In the genomic region with DNA sequence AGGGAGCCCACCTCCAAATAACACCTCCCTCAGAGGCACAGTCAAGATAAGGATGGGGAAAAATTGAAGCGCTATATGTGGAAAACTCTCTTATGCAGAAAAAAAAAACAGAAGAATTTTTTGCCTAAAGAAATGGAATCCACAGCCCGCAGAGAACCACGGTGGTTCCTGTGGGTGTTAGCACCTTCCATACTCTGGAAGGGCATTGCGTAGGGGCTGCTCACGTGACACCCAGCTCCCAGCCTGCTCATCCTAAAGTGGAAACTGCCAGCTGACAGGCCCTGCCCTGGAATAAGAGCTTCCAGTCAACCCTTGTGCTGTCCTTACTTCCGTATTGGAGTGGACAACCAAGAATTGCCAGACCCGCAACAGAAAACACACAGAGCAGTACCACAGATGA, we compare ENCODE assay signal across 20 cellular contexts.
DNase-seq lines count a peak whose midpoint lies in the region; ATAC-seq, FAIRE-seq and TF ChIP-seq lines count a peak whose summit lies in the region.
"Had no signal": no experiment of that assay in that cellular context is flagged by ENCODE, and none has a peak within 500 bp of the region (broad histone marks: within the 10 kb centered on the region; RNA-seq: fewer than 3 reads in every experiment).

No MANE protein-coding gene starts in this region.

- no peak for TF ChIP-seq EP300 in K562 (IDR thresholded peaks at IDR 0.05; ENCODE audit: low read length)

- H3K9ac ChIP-seq in K562 (ENCODE audit: insufficient read depth in 1 of 2, low read depth in 2 of 2, low read length in 2 of 2): no peak overlapping the region

- peaks cover 20 to 55% of the 10 kb centered on the region in 2 experiments for H3K27me3 ChIP-seq in K562 (ENCODE audit: control insufficient read depth in 2 of 2, insufficient read depth in 2 of 2, low read length in 2 of 2)
- H3K27me3 ChIP-seq: BE2C had no signal

- H3K4me2 ChIP-seq in K562 (ENCODE audit: insufficient read depth, low read length): no peak overlapping the region
- H3K4me2 ChIP-seq: PC-9 had no signal

- no peaks in the 10 kb centered on the region for H3K9me3 ChIP-seq in K562 (replicated peaks; ENCODE audit: control insufficient read depth, insufficient read depth, low read depth, low read length)
- H3K9me3 ChIP-seq: BE2C, SJSA1 had no signal

- no peak overlapping the region for H2AFZ ChIP-seq in K562 (ENCODE audit: low read depth, low read length)
- H2AFZ ChIP-seq: PC-9 had no signal

- H3K4me3 ChIP-seq in K562: no peak overlapping the region
- H3K4me3 ChIP-seq: PC-9, SJSA1 had no signal

- no peak for FAIRE-seq in K562 (lab: Jason Lieb, UNC)
- FAIRE-seq: G401.6, H54 had no signal

- intact Hi-C loops in K562 (cut with micrococcal nuclease): loop anchor here (10.0 kb wide), 1 partner anchor 105 kb away; no protein-coding TSS in a partner anchor

- in situ Hi-C loops in K562 (cut with MboI): loop anchor here (25.0 kb wide), 1 partner anchor 358 kb away; no protein-coding TSS in a partner anchor

- WGBS in K562 (ENCODE audit: insufficient coverage, low coverage, missing lambda C conversion rate): 1% methylated on average over 7 of the region's 7 CpGs

- no peaks in the 10 kb centered on the region; a peak in 2 of 5 replicates for H3K4me1 ChIP-seq in K562 (replicated peaks in 1 of 2; ENCODE audit: control insufficient read depth in 2 of 2, insufficient read depth in 2 of 2, low read length in 2 of 2)
- H3K4me1 ChIP-seq: BE2C, SJSA1 had no signal

- BruUV-seq in K562 (replicated peaks; lab: Mats Ljungman, UMichigan): no TSS peak

- TF ChIP-seq RAD21 in K562 (CRISPR knock-in tag; conservative IDR thresholded peaks at IDR 0.05 in 1 of 2, IDR thresholded peaks at IDR 0.05 in 1 of 2): no peak

- CTCF ChIA-PET in K562 (lab: Yijun Ruan, JAX; ENCODE audit: low intra/inter-chr PET ratio): no interaction called here

- TF ChIP-seq POLR2A in K562 (conservative IDR thresholded peaks at IDR 0.05): no peak

- H3K79me2 ChIP-seq in K562 (ENCODE audit: control insufficient read depth, insufficient read depth, low read length): no peaks in the 10 kb centered on the region

- H4K20me1 ChIP-seq in K562 (replicated peaks; ENCODE audit: control insufficient read depth, insufficient read depth, low read length): no peaks in the 10 kb centered on the region

- H3K36me3 ChIP-seq in K562 (ENCODE audit: control insufficient read depth, insufficient read depth, low read length): no peaks in the 10 kb centered on the region
- H3K36me3 ChIP-seq: BE2C, SJSA1 had no signal

- DNase-seq in DMS53 (lab: John Stamatoyannopoulos, UW) (peak; percentile 26), DMS53 treated with DMSO at 0.1 percent for 48 hours (lab: John Stamatoyannopoulos, UW; ENCODE audit: unreplicated experiment) (no peak), K562 (ENCODE audit: extremely low read depth in 1 of 4, low spot score in 3 of 4) (no peak), islet precursor cell (peak; percentile 20), superior temporal gyrus (ENCODE audit: extremely low spot score) (peak; percentile 45), SIG-M5 treated with dmso at 0.1 percent for 504 hours (lab: John Stamatoyannopoulos, UW; ENCODE audit: unreplicated experiment) (no peak), DMS 273 (lab: John Stamatoyannopoulos, UW; ENCODE audit: unreplicated experiment) (no peak)
- DNase-seq: BE2C; CD4-positive, CD25-positive, alpha-beta regulatory T cell; NCI-H1105 treated with DMSO at 0.1 percent for 48 hours; NCI-H2029; NCI-H446 treated with DMSO at 0.1 percent for 48 hours; NCI-H526; PC-9 had no signal

- H3K9me1 ChIP-seq in K562 (ENCODE audit: control insufficient read depth, insufficient read depth, low read length): no peaks in the 10 kb centered on the region

- H3K27ac ChIP-seq in K562 (ENCODE audit: extremely low read depth, low read depth, low read length): no peak overlapping the region
- H3K27ac ChIP-seq: 22Rv1, HL-60, PC-9, SJSA1 had no signal

- POLR2A ChIA-PET in K562 (lab: Yijun Ruan, JAX): no interaction called here

- ATAC-seq in K562 (no peak), GM19455 (IDR thresholded peaks at IDR 0.05; ENCODE audit: unreplicated experiment) (no peak)

- no peak for TF ChIP-seq CTCF in K562 (IDR thresholded peaks at IDR 0.05 in 2 of 3, conservative IDR thresholded peaks at IDR 0.05 in 1 of 3; ENCODE audit: insufficient read depth in 2 of 3, low read depth in 1 of 3, low read length in 3 of 3)

TF ChIP-seq in K562, 482 proteins besides CTCF, POLR2A, EP300 and RAD21:
- no peak for TF ChIP-seq KAT8 (IDR thresholded peaks at IDR 0.05; ENCODE audit: low read depth)
- TF ChIP-seq ZNF431 (CRISPR knock-in tag; IDR thresholded peaks at IDR 0.05): no peak
- TF ChIP-seq TFE3 (CRISPR knock-in tag; IDR thresholded peaks at IDR 0.05): peak; percentile 11; the same call in 1 of the 2 replicates
- TF ChIP-seq, protein P1, sequence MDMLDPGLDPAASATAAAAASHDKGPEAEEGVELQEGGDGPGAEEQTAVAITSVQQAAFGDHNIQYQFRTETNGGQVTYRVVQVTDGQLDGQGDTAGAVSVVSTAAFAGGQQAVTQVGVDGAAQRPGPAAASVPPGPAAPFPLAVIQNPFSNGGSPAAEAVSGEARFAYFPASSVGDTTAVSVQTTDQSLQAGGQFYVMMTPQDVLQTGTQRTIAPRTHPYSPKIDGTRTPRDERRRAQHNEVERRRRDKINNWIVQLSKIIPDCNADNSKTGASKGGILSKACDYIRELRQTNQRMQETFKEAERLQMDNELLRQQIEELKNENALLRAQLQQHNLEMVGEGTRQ (CRISPR knock-in tag; IDR thresholded peaks at IDR 0.05): peak; percentile 45
- no peak for TF ChIP-seq ELF1 (tag; IDR thresholded peaks at IDR 0.05)
- no peak for TF ChIP-seq PURB (CRISPR knock-in tag; IDR thresholded peaks at IDR 0.05; ENCODE audit: low read depth)
- TF ChIP-seq U2AF1 (optimal IDR thresholded peaks at IDR 0.05; ENCODE audit: low read depth, low read length): no peak
- no peak for TF ChIP-seq BDP1 (IDR thresholded peaks at IDR 0.05; ENCODE audit: insufficient read depth, insufficient read length)

Comparison
In these comparisons a context has a peak if more than half of its experiments do, and no peak if none do; other contexts are left out.
1. DNase-seq: peak in DMS53 (single experiment), islet precursor cell (single experiment) and superior temporal gyrus (single experiment); none in DMS53 treated with DMSO at 0.1 percent for 48 hours (single experiment), K562 (0 of 4), SIG-M5 treated with dmso at 0.1 percent for 504 hours (single experiment) and DMS 273 (single experiment).